Comparison of ENCODE assay signal across 22 cellular contexts in genomic region chr1:186532481-186532880, GRCh38.
A peak's percentile ranks its signal among the peaks of the same experiment; 100 is the strongest.
DNase-seq lines count a peak whose midpoint lies in the region; ATAC-seq, FAIRE-seq and TF ChIP-seq lines count a peak whose summit lies in the region.
"Had no signal": no experiment of that assay in that cellular context is flagged by ENCODE, and none has a peak within 500 bp of the region (broad histone marks: within the 10 kb centered on the region; RNA-seq: fewer than 3 reads in every experiment).

No MANE protein-coding gene starts in this region.

- H3K27me3 ChIP-seq in SK-N-SH (ENCODE audit: insufficient read depth) (no peaks in the 10 kb centered on the region), astrocyte (ENCODE audit: insufficient read depth, low read length) (no peaks in the 10 kb centered on the region)
- no peaks in the 10 kb centered on the region for H3K27me3 ChIP-seq in CD8-positive, alpha-beta memory T cell (ENCODE audit: insufficient read depth, low read length, poor library complexity, severe bottlenecking)
- H3K27me3 ChIP-seq: BLaER1 treated with 17β-estradiol and CSF1 and Interleukin-3, amounts not matched to agents 10 nM and 100 nM had no signal

- no TSS peak for BruUV-seq in OCI-LY7 (replicated peaks; lab: Mats Ljungman, UMichigan)

- H3K4me3 Mint-ChIP-seq in astrocyte (ENCODE audit: unreplicated experiment), result no peak overlapping the region
- no peak overlapping the region for H3K4me3 Mint-ChIP-seq in CD8-positive, alpha-beta memory T cell
- H3K4me3 Mint-ChIP-seq: B cell; CD8-positive, alpha-beta T cell had no signal

- TF ChIP-seq CTCF in SK-N-SH (IDR thresholded peaks at IDR 0.05) (no peak), astrocyte (IDR thresholded peaks at IDR 0.05; ENCODE audit: insufficient read depth, low read depth, low read length) (no peak), OCI-LY7 (conservative IDR thresholded peaks at IDR 0.05; ENCODE audit: low read length) (no peak)

- no peaks in the 10 kb centered on the region for H3K27me3 Mint-ChIP-seq in astrocyte (ENCODE audit: low read depth, unreplicated experiment)
- H3K27me3 Mint-ChIP-seq in CD8-positive, alpha-beta memory T cell, result peaks cover 0 to 4% of the 10 kb centered on the region in 2 donors

- no peak for FAIRE-seq in astrocyte (lab: Jason Lieb, UNC)
- FAIRE-seq: G401.6, GM12891, GM18507 had no signal

- no peaks in the 10 kb centered on the region for H3K79me2 ChIP-seq in SK-N-SH (ENCODE audit: insufficient read depth)
- no peaks in the 10 kb centered on the region for H3K79me2 ChIP-seq in astrocyte (ENCODE audit: insufficient read depth, low read length)
- no peaks in the 10 kb centered on the region for H3K79me2 ChIP-seq in OCI-LY7 (ENCODE audit: insufficient read depth, low read depth, low read length)

- intact Hi-C loops in OCI-LY7 (cut with micrococcal nuclease; ENCODE audit: unreplicated experiment), result no loop called here

- peaks cover 27% of the 10 kb centered on the region for H3F3A ChIP-seq in SK-N-SH (replicated peaks; ENCODE audit: insufficient read depth)

- WGBS in SK-N-SH (ENCODE audit: low lambda C conversion rate), result 66% methylated on average over 2 of the region's 2 CpGs

- H3K9me3 ChIP-seq in SK-N-SH, result 0 out of 2 replicates have a peak, but pooled peaks cover 4% of the 10 kb centered on the region
- H3K9me3 ChIP-seq in astrocyte (ENCODE audit: insufficient read depth, low read depth, low read length), result no peaks in the 10 kb centered on the region
- no peaks in the 10 kb centered on the region for H3K9me3 ChIP-seq in CD8-positive, alpha-beta memory T cell (ENCODE audit: low read length)
- H3K9me3 ChIP-seq in OCI-LY7 (ENCODE audit: low read length), result no peaks in the 10 kb centered on the region

- no peak for DNase-seq in SK-N-SH
- no peak for DNase-seq in astrocyte (ENCODE audit: low read depth)
- DNase-seq in fibroblast of peridontal ligament (ENCODE audit: extremely low read depth), result peak; percentile 60
- no peak for DNase-seq in CD8-positive, alpha-beta memory T cell
- no peak for DNase-seq in dedifferentiated amniotic fluid mesenchymal stem cell (ENCODE audit: extremely low spot score)
- no peak for DNase-seq in OCI-LY7 (ENCODE audit: low spot score)
- DNase-seq: 8988T; CD8-positive, alpha-beta T cell; COR-L47; DMS 273 treated with DMSO at 0.1 percent for 48 hours; DMS53; DND-41; GOT3; H7 had no signal

- H3K4me3 ChIP-seq in SK-N-SH (ENCODE audit: low read depth in 2 of 2, low read length in 1 of 2) (no peak overlapping the region), astrocyte (ENCODE audit: insufficient read depth, low read depth, low read length) (no peak overlapping the region), OCI-LY7 (ENCODE audit: low read depth, low read length, poor library complexity, severe bottlenecking) (no peak overlapping the region)
- no peak overlapping the region for H3K4me3 ChIP-seq in CD8-positive, alpha-beta memory T cell (ENCODE audit: low read length)
- H3K4me3 ChIP-seq: BLaER1 treated with 17β-estradiol and CSF1 and Interleukin-3, amounts not matched to agents 10 nM and 100 nM had no signal

- no peak for ATAC-seq in SK-N-SH treated with all-trans-retinoic acid at 6 μM for 48 hours
- no peak for ATAC-seq in GM21515 (IDR thresholded peaks at IDR 0.05; ENCODE audit: unreplicated experiment)
- ATAC-seq: CD8-positive, alpha-beta T cell; HCT116 had no signal

- H3K27ac ChIP-seq in SK-N-SH (ENCODE audit: low read depth in 2 of 2, low read length in 1 of 2) (peak overlapping the region in 1 of 2 experiments; percentile 70; a peak in 2 of 4 replicates), astrocyte (ENCODE audit: low read depth, low read length) (peak overlapping the region; percentile 56), OCI-LY7 (ENCODE audit: low read depth, low read length, poor library complexity, severe bottlenecking) (no peak overlapping the region)
- no peak overlapping the region for H3K27ac ChIP-seq in CD8-positive, alpha-beta memory T cell (ENCODE audit: low read depth, low read length)
- H3K27ac ChIP-seq: BLaER1 treated with 17β-estradiol and CSF1 and Interleukin-3, amounts not matched to agents 10 nM and 100 nM had no signal

- CTCF ChIA-PET in SK-N-SH (lab: Yijun Ruan, JAX), result no interaction called here
- CTCF ChIA-PET in CD8-positive, alpha-beta memory T cell (lab: Charles Lee), result no interaction called here
- CTCF ChIA-PET in OCI-LY7 (lab: Charles Lee; ENCODE audit: unreplicated experiment), result no interaction called here

- TF ChIP-seq EP300 in SK-N-SH (IDR thresholded peaks at IDR 0.05; ENCODE audit: borderline replicate concordance in 1 of 2, low read depth in 1 of 2, low read length in 1 of 2), result no peak

- peak overlapping the region; percentile 39; the same call in 1 of the 2 replicates for H3K4me2 ChIP-seq in SK-N-SH
- no peak overlapping the region for H3K4me2 ChIP-seq in astrocyte (ENCODE audit: low read length)
- no peak overlapping the region for H3K4me2 ChIP-seq in OCI-LY7 (ENCODE audit: low read length)

- H3K9me2 ChIP-seq in SK-N-SH (no peaks in the 10 kb centered on the region), OCI-LY7 (ENCODE audit: insufficient read depth, low read length) (no peaks in the 10 kb centered on the region)

- peaks cover 4% of the 10 kb centered on the region for H3K9me3 Mint-ChIP-seq in astrocyte (ENCODE audit: unreplicated experiment)
- peaks cover 0 to 9% (median 3%) of the 10 kb centered on the region in 5 donors for H3K9me3 Mint-ChIP-seq in CD8-positive, alpha-beta memory T cell
- H3K9me3 Mint-ChIP-seq: CD8-positive, alpha-beta T cell had no signal

- no peak for TF ChIP-seq RAD21 in SK-N-SH (IDR thresholded peaks at IDR 0.05; ENCODE audit: low read length)

- H3K27ac Mint-ChIP-seq in astrocyte (ENCODE audit: unreplicated experiment), result peak overlapping the region; percentile 82
- H3K27ac Mint-ChIP-seq in CD8-positive, alpha-beta memory T cell, result no peak overlapping the region
- H3K27ac Mint-ChIP-seq: B cell; CD8-positive, alpha-beta T cell had no signal

- H3K9ac ChIP-seq in SK-N-SH, result no peak overlapping the region
- peak overlapping the region; percentile 9 for H3K9ac ChIP-seq in astrocyte (ENCODE audit: low read length)
- H3K9ac ChIP-seq: BLaER1 treated with 17β-estradiol and CSF1 and Interleukin-3, amounts not matched to agents 10 nM and 100 nM had no signal

- no peaks in the 10 kb centered on the region for H4K20me1 ChIP-seq in SK-N-SH (ENCODE audit: insufficient read depth)
- no peaks in the 10 kb centered on the region for H4K20me1 ChIP-seq in astrocyte (ENCODE audit: insufficient read depth, low read length)
- no peaks in the 10 kb centered on the region for H4K20me1 ChIP-seq in OCI-LY7 (ENCODE audit: insufficient read depth, low read length)
- H4K20me1 ChIP-seq: BLaER1 treated with 17β-estradiol and CSF1 and Interleukin-3, amounts not matched to agents 10 nM and 100 nM had no signal

- no peaks in the 10 kb centered on the region for H3K36me3 Mint-ChIP-seq in astrocyte (ENCODE audit: low read depth, unreplicated experiment)
- peaks cover 0 to 3% (median 0%) of the 10 kb centered on the region in 3 donors for H3K36me3 Mint-ChIP-seq in CD8-positive, alpha-beta memory T cell
- H3K36me3 Mint-ChIP-seq: CD8-positive, alpha-beta T cell had no signal

- POLR2A ChIA-PET in SK-N-SH (lab: Yijun Ruan, JAX) (no interaction called here), OCI-LY7 (lab: Charles Lee) (interaction anchor here (0.5 to 0.6 kb wide), 2 partner anchors 168 to 1327 kb away, joined by 3 read pairs; no protein-coding TSS in a partner anchor)
- POLR2A ChIA-PET in CD8-positive, alpha-beta memory T cell (lab: Charles Lee), result no interaction called here

- H2AFZ ChIP-seq in SK-N-SH (ENCODE audit: low read depth) (no peak overlapping the region), astrocyte (ENCODE audit: low read depth, low read length) (no peak overlapping the region), OCI-LY7 (ENCODE audit: low read length) (no peak overlapping the region)

- H3K36me3 ChIP-seq in SK-N-SH (replicated peaks in 1 of 2; ENCODE audit: control insufficient read depth in 1 of 2, insufficient read depth in 2 of 2, low read length in 1 of 2) (no peaks in the 10 kb centered on the region), astrocyte (ENCODE audit: insufficient read depth, low read length) (no peaks in the 10 kb centered on the region), OCI-LY7 (ENCODE audit: insufficient read depth, low read length) (no peaks in the 10 kb centered on the region)
- H3K36me3 ChIP-seq in CD8-positive, alpha-beta memory T cell (ENCODE audit: insufficient read depth, low read length), result no peaks in the 10 kb centered on the region
- H3K36me3 ChIP-seq: BLaER1 treated with 17β-estradiol and CSF1 and Interleukin-3, amounts not matched to agents 10 nM and 100 nM had no signal

- peaks cover 17 to 25% of the 10 kb centered on the region in 2 experiments for H3K4me1 ChIP-seq in SK-N-SH (ENCODE audit: control insufficient read depth in 1 of 2, insufficient read depth in 2 of 2, low read depth in 1 of 2, low read length in 1 of 2)
- peaks cover 27% of the 10 kb centered on the region for H3K4me1 ChIP-seq in astrocyte (ENCODE audit: insufficient read depth, low read length)
- no peaks in the 10 kb centered on the region for H3K4me1 ChIP-seq in CD8-positive, alpha-beta memory T cell (ENCODE audit: insufficient read depth, low read length)
- no peaks in the 10 kb centered on the region for H3K4me1 ChIP-seq in OCI-LY7 (ENCODE audit: insufficient read depth, low read length, poor library complexity, severe bottlenecking)

- peaks cover 44% of the 10 kb centered on the region for H3K4me1 Mint-ChIP-seq in astrocyte (ENCODE audit: low read depth, unreplicated experiment)
- H3K4me1 Mint-ChIP-seq in CD8-positive, alpha-beta memory T cell, result no peaks in the 10 kb centered on the region
- H3K4me1 Mint-ChIP-seq: B cell had no signal

TF ChIP-seq in SK-N-SH, 30 proteins besides CTCF, POLR2A, EP300 and RAD21 (continues in another document):
- TF ChIP-seq RFX5 (IDR thresholded peaks at IDR 0.05; ENCODE audit: low read length) (no peak), NRF1 (IDR thresholded peaks at IDR 0.05; ENCODE audit: low read depth, low read length) (no peak)
- TF ChIP-seq, protein P1, sequence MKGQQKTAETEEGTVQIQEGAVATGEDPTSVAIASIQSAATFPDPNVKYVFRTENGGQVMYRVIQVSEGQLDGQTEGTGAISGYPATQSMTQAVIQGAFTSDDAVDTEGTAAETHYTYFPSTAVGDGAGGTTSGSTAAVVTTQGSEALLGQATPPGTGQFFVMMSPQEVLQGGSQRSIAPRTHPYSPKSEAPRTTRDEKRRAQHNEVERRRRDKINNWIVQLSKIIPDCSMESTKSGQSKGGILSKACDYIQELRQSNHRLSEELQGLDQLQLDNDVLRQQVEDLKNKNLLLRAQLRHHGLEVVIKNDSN (IDR thresholded peaks at IDR 0.05; ENCODE audit: borderline replicate concordance, low read depth), result no peak

TF ChIP-seq in SK-N-SH treated with all-trans-retinoic acid at 6 μM for 48 hours, 23 proteins besides CTCF, POLR2A, EP300 and RAD21 (continues in another document):
- no peak for TF ChIP-seq SNAI2 (CRISPR knock-in tag; IDR thresholded peaks at IDR 0.05)
- no peak for TF ChIP-seq TOX (CRISPR knock-in tag; IDR thresholded peaks at IDR 0.05; ENCODE audit: borderline replicate concordance)
- no peak for TF ChIP-seq TCF4 (CRISPR knock-in tag; IDR thresholded peaks at IDR 0.05; ENCODE audit: borderline replicate concordance)
